9 cellular contexts compared by ENCODE assay signal in the genomic region with DNA sequence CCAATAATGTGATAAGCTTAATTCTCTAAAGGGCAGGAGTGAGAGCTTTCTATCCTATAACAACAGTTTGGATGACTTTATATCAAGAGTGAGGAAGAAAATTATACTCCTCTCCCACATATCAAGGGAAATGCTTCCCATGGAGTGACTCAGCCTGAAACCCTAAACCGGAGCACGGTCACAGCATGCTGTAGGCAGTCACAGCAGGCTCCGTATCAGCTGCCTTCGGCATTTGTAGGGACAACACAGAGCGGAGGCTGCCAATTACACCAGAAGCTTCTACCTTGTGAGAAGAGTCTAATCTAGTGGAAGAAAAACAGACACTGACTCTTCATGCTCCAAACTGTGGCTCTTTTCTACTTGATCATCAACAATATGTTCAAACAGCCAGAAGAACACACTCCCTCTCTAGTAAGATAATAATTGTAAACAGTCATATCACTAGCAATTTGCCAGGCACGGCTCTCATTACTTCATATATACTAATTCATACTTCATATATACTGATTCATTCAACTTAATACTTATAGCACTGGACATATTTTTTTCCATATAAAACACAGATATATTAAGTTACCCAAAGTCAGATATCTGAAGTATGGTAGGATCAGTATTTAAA.
DNase-seq lines count a peak whose midpoint lies in the region; ATAC-seq, FAIRE-seq and TF ChIP-seq lines count a peak whose summit lies in the region.
"Had no signal": no experiment of that assay in that cellular context is flagged by ENCODE, and none has a peak within 500 bp of the region (broad histone marks: within the 10 kb centered on the region; RNA-seq: fewer than 3 reads in every experiment).

No MANE protein-coding gene starts in this region.

- H3K27me3 ChIP-seq in hepatocyte = no peaks in the 10 kb centered on the region

- TF ChIP-seq CTCF in A549 (IDR thresholded peaks at IDR 0.05) = no peak
- no peak for TF ChIP-seq CTCF in WTC11 (IDR thresholded peaks at IDR 0.05)
- no peak for TF ChIP-seq CTCF in hepatocyte (IDR thresholded peaks at IDR 0.05; ENCODE audit: poor library complexity)

- H3K4me1 ChIP-seq in A549 (no peaks in the 10 kb centered on the region), hepatocyte (ENCODE audit: insufficient read depth) (peaks cover 5% of the 10 kb centered on the region)

- no peaks in the 10 kb centered on the region for H3K36me3 ChIP-seq in hepatocyte (replicated peaks; ENCODE audit: insufficient read depth, low read depth)

- no peaks in the 10 kb centered on the region for H3K9me2 ChIP-seq in hepatocyte (replicated peaks; ENCODE audit: insufficient read depth)

- WGBS in A549 (ENCODE audit: missing lambda C conversion rate) = 12% methylated on average over 6 of the region's 6 CpGs
- 8% methylated on average over 6 of the region's 6 CpGs for WGBS in hepatocyte (ENCODE audit: low lambda C conversion rate, missing lambda C conversion rate)

- 0 out of 3 replicates have a peak overlapping the region, but pooled peaks have one; percentile 10 for H3K4me2 ChIP-seq in A549
- H3K4me2 ChIP-seq in hepatocyte = peak overlapping the region; percentile 65

- H3K79me2 ChIP-seq in hepatocyte = no peaks in the 10 kb centered on the region

- POLR2A ChIA-PET in A549 (lab: Yijun Ruan, JAX) (no interaction called here), WTC11 (lab: Charles Lee) (no interaction called here)

- H2AFZ ChIP-seq in hepatocyte = peak overlapping the region; percentile 33

- CTCF ChIA-PET in A549 (lab: Yijun Ruan, JAX) (no interaction called here), WTC11 (lab: Charles Lee) (interaction anchor here (0.9 to 1.8 kb wide), 4 partner anchors 119 to 179 kb away, joined by 3 to 6 read pairs (median 4); no protein-coding TSS in a partner anchor)

- TF ChIP-seq EP300 in A549 (IDR thresholded peaks at IDR 0.05) = no peak

- ATAC-seq in A549 = peak; percentile 47 to 56; a peak in 2 of 6 replicates
- peak; percentile 98 for ATAC-seq in WTC11
- no peak for ATAC-seq in HG03095 (IDR thresholded peaks at IDR 0.05; ENCODE audit: unreplicated experiment)
- ATAC-seq in HG03342 (IDR thresholded peaks at IDR 0.05; ENCODE audit: unreplicated experiment) = no peak

- peak overlapping the region; percentile 72; the same call in 1 of the 2 replicates for H3K27ac Mint-ChIP-seq in WTC11

- H3K4me3 ChIP-seq in A549 (no peak overlapping the region), hepatocyte (no peak overlapping the region)

- H3K4me3 Mint-ChIP-seq in WTC11 = no peak overlapping the region

- H3K9me3 ChIP-seq in A549 (no peaks in the 10 kb centered on the region), hepatocyte (ENCODE audit: low read depth) (no peaks in the 10 kb centered on the region)

- peaks cover 7% of the 10 kb centered on the region for H3K36me3 Mint-ChIP-seq in WTC11

- H3K27me3 Mint-ChIP-seq in WTC11 (ENCODE audit: low read depth) = no peaks in the 10 kb centered on the region

- H3K27ac ChIP-seq in A549 = no peak overlapping the region
- no peak overlapping the region for H3K27ac ChIP-seq in hepatocyte

- peaks cover 8% of the 10 kb centered on the region for H3K9me3 Mint-ChIP-seq in WTC11

- H4K20me1 ChIP-seq in hepatocyte (ENCODE audit: insufficient read depth, poor library complexity, severe bottlenecking) = no peaks in the 10 kb centered on the region

- no peak for TF ChIP-seq POLR2A in A549 (IDR thresholded peaks at IDR 0.05; ENCODE audit: low read length)

- H3K4me1 Mint-ChIP-seq in WTC11 = peaks cover 58% of the 10 kb centered on the region

- no peak for TF ChIP-seq RAD21 in A549 (conservative IDR thresholded peaks at IDR 0.05 in 1 of 2, IDR thresholded peaks at IDR 0.05 in 1 of 2)

- no peak for FAIRE-seq in A549 (lab: Jason Lieb, UNC)
- FAIRE-seq: frontal cortex had no signal

- DNase-seq in A549 (ENCODE audit: low read depth in 1 of 2, low spot score in 1 of 2) = no peak
- DNase-seq in NCI-H128 (lab: John Stamatoyannopoulos, UW; ENCODE audit: unreplicated experiment) = peak; percentile 68
- peak; percentile 75 for DNase-seq in WTC11 (ENCODE audit: low spot score)
- DNase-seq in hepatocyte (ENCODE audit: low spot score) = peak; percentile 34
- DNase-seq in T-helper 1 cell = no peak
- DNase-seq in ureter (ENCODE audit: low spot score) = no peak

TF ChIP-seq in A549, 52 proteins besides CTCF, POLR2A, EP300 and RAD21:
- TF ChIP-seq NFE2L2 (conservative IDR thresholded peaks at IDR 0.05; ENCODE audit: low read length) = no peak
- TF ChIP-seq POLR2AphosphoS2 (conservative IDR thresholded peaks at IDR 0.05; ENCODE audit: low read length) = no peak
- TF ChIP-seq MAX (IDR thresholded peaks at IDR 0.05) = no peak
- TF ChIP-seq ZFP36 (IDR thresholded peaks at IDR 0.05; ENCODE audit: borderline replicate concordance, partially characterized antibody) = no peak

TF ChIP-seq in WTC11, 78 proteins besides CTCF, POLR2A, EP300 and RAD21:
- TF ChIP-seq CREM (CRISPR knock-in tag; IDR thresholded peaks at IDR 0.05) = peak; percentile 30; the same call in 1 of the 2 replicates
- TF ChIP-seq NFE2L1 (CRISPR knock-in tag; IDR thresholded peaks at IDR 0.05) = 0 out of 2 replicates have a peak, but pooled peaks have one; percentile 71
- peak; percentile 53; the same call in 1 of the 2 replicates for TF ChIP-seq FOXK1 (CRISPR knock-in tag; IDR thresholded peaks at IDR 0.05)
- 0 out of 2 replicates have a peak, but pooled peaks have one; percentile 44 for TF ChIP-seq ZNF423 (CRISPR knock-in tag; IDR thresholded peaks at IDR 0.05)
- TF ChIP-seq, protein P1, sequence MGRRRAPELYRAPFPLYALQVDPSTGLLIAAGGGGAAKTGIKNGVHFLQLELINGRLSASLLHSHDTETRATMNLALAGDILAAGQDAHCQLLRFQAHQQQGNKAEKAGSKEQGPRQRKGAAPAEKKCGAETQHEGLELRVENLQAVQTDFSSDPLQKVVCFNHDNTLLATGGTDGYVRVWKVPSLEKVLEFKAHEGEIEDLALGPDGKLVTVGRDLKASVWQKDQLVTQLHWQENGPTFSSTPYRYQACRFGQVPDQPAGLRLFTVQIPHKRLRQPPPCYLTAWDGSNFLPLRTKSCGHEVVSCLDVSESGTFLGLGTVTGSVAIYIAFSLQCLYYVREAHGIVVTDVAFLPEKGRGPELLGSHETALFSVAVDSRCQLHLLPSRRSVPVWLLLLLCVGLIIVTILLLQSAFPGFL (CRISPR knock-in tag; IDR thresholded peaks at IDR 0.05; ENCODE audit: borderline replicate concordance) = no peak
- TF ChIP-seq, protein P2, sequence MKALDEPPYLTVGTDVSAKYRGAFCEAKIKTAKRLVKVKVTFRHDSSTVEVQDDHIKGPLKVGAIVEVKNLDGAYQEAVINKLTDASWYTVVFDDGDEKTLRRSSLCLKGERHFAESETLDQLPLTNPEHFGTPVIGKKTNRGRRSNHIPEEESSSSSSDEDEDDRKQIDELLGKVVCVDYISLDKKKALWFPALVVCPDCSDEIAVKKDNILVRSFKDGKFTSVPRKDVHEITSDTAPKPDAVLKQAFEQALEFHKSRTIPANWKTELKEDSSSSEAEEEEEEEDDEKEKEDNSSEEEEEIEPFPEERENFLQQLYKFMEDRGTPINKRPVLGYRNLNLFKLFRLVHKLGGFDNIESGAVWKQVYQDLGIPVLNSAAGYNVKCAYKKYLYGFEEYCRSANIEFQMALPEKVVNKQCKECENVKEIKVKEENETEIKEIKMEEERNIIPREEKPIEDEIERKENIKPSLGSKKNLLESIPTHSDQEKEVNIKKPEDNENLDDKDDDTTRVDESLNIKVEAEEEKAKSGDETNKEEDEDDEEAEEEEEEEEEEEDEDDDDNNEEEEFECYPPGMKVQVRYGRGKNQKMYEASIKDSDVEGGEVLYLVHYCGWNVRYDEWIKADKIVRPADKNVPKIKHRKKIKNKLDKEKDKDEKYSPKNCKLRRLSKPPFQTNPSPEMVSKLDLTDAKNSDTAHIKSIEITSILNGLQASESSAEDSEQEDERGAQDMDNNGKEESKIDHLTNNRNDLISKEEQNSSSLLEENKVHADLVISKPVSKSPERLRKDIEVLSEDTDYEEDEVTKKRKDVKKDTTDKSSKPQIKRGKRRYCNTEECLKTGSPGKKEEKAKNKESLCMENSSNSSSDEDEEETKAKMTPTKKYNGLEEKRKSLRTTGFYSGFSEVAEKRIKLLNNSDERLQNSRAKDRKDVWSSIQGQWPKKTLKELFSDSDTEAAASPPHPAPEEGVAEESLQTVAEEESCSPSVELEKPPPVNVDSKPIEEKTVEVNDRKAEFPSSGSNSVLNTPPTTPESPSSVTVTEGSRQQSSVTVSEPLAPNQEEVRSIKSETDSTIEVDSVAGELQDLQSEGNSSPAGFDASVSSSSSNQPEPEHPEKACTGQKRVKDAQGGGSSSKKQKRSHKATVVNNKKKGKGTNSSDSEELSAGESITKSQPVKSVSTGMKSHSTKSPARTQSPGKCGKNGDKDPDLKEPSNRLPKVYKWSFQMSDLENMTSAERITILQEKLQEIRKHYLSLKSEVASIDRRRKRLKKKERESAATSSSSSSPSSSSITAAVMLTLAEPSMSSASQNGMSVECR (CRISPR knock-in tag; IDR thresholded peaks at IDR 0.05; ENCODE audit: borderline replicate concordance) = no peak

Comparison
In these comparisons a context has a peak if more than half of its experiments do, and no peak if none do; other contexts are left out.
1. ATAC-seq: peak in A549 (2 of 2) and WTC11 (single experiment); none in HG03095 (single experiment) and HG03342 (single experiment).
2. DNase-seq: peak in NCI-H128 (single experiment), WTC11 (single experiment) and hepatocyte (single experiment); none in A549 (0 of 2), T-helper 1 cell (0 of 5) and ureter (single experiment).